ENCODE assay signal across 37 cellular contexts in genomic region chrX:111917591-111917990, GRCh38. TPM values are rescaled to one million over a fixed set of nuclear protein-coding genes. Genes with fewer than 3 reads are reported as not detected.
"Had no signal": no experiment of that assay in that cellular context is flagged by ENCODE, and none has a peak within 500 bp of the region (broad histone marks: within the 10 kb centered on the region; RNA-seq: fewer than 3 reads in every experiment).

No MANE protein-coding gene starts in this region.

- DNase-seq: activated CD4-positive, alpha-beta T cell treated with anti-CD3 and anti-CD28 coated beads, Interleukin-2, amount 10 ng/mL, durations not matched to agents 24 days and 14 days; activated CD4-positive, alpha-beta T cell treated with anti-CD3 and anti-CD28 coated beads, Interleukin-2, amount 50 U/mL, for 4 hours; activated CD8-positive, alpha-beta T cell treated with anti-CD3 and anti-CD28 coated beads for 36 hours; activated effector memory CD4-positive, alpha-beta T cell treated with anti-CD3 and anti-CD28 coated beads, Interleukin-2, amount 50 U/mL, for 16 hours; activated naive CD4-positive, alpha-beta T cell; activated naive CD4-positive, alpha-beta T cell treated with anti-CD3 and anti-CD28 coated beads, Interleukin-2, amount 50 U/mL, for 16 hours; activated naive CD8-positive, alpha-beta T cell treated with anti-CD3 and anti-CD28 coated beads, Interleukin-2, amount 10 ng/mL, durations not matched to agents 7 days and 5 days; activated T-cell treated with anti-CD3 and anti-CD28 coated beads, Interleukin-2, amount 50 U/mL, for 1 hour; activated T-cell treated with anti-CD3 and anti-CD28 coated beads, Interleukin-2, amount 50 U/mL, for 72 hours; central memory CD4-positive, alpha-beta T cell; Karpas-422; KBM-7; MG63; MV-4-11; NCI-H1092; NCI-H1436 treated with DMSO at 0.1 percent for 48 hours; NCI-H1694 treated with DMSO at 0.1 percent for 48 hours; NCI-H2081; NCI-H345; NCI-H510A; NCI-H526; NCI-H748 treated with DMSO at 0.1 percent for 48 hours; NK-92 treated with Interleukin-12 subunit alpha and Interleukin-12 subunit beta, amount 100 ng/mL, for 24 hours; Right ventricle myocardium superior; SJCRH30; T1000 had no signal

- H3K9me3 Mint-ChIP-seq: activated CD4-positive, alpha-beta T cell treated with anti-CD3 and anti-CD28 coated beads, Interleukin-2, amount 10 ng/mL, durations not matched to agents 24 days and 14 days; activated CD8-positive, alpha-beta T cell treated with anti-CD3 and anti-CD28 coated beads for 36 hours; activated naive CD8-positive, alpha-beta T cell treated with anti-CD3 and anti-CD28 coated beads, Interleukin-2, amount 10 ng/mL, durations not matched to agents 7 days and 5 days; activated T-cell treated with anti-CD3 and anti-CD28 coated beads, Interleukin-2, amount 50 U/mL, for 72 hours had no signal

- H3K4me2 ChIP-seq: PC-9 had no signal

- H3K27ac ChIP-seq: adrenal gland, PC-9, SJCRH30, SK-N-MC had no signal

- FAIRE-seq: TTC549 had no signal

- H3K4me3 Mint-ChIP-seq: activated CD4-positive, alpha-beta T cell treated with anti-CD3 and anti-CD28 coated beads, Interleukin-2, amount 10 ng/mL, durations not matched to agents 24 days and 14 days; activated CD8-positive, alpha-beta T cell treated with anti-CD3 and anti-CD28 coated beads for 36 hours; activated naive CD8-positive, alpha-beta T cell treated with anti-CD3 and anti-CD28 coated beads, Interleukin-2, amount 10 ng/mL, durations not matched to agents 7 days and 5 days; activated T-cell treated with anti-CD3 and anti-CD28 coated beads, Interleukin-2, amount 50 U/mL, for 72 hours; activated T-helper 17 cell treated with anti-CD3 and anti-CD28 coated beads, Interleukin-2, amount 50 U/mL, for 72 hours; brain had no signal

- H2AFZ ChIP-seq: PC-9 had no signal

- H3K27me3 ChIP-seq: MG63, SJCRH30 had no signal

- ATAC-seq: activated CD8-positive, alpha-beta T cell treated with anti-CD3 and anti-CD28 coated beads for 36 hours; activated T-cell treated with anti-CD3 and anti-CD28 coated beads, Interleukin-2, amount 50 U/mL, for 72 hours; activated T-helper 17 cell treated with anti-CD3 and anti-CD28 coated beads, Interleukin-2, amount 50 U/mL, for 72 hours had no signal

- H3K36me3 Mint-ChIP-seq: activated naive CD8-positive, alpha-beta T cell treated with anti-CD3 and anti-CD28 coated beads, Interleukin-2, amount 10 ng/mL, durations not matched to agents 7 days and 5 days; brain had no signal

- H3K4me1 ChIP-seq: adrenal gland, SJCRH30 had no signal

- H3K36me3 ChIP-seq: adrenal gland, MG63, SJCRH30 had no signal

- H3K9me3 ChIP-seq: adrenal gland, MG63, SJCRH30 had no signal

- H3K4me1 Mint-ChIP-seq: activated CD4-positive, alpha-beta T cell treated with anti-CD3 and anti-CD28 coated beads, Interleukin-2, amount 10 ng/mL, durations not matched to agents 24 days and 14 days; activated naive CD8-positive, alpha-beta T cell treated with anti-CD3 and anti-CD28 coated beads, Interleukin-2, amount 10 ng/mL, durations not matched to agents 7 days and 5 days; activated T-helper 17 cell treated with anti-CD3 and anti-CD28 coated beads, Interleukin-2, amount 50 U/mL, for 72 hours had no signal

- H3K27ac Mint-ChIP-seq: activated CD4-positive, alpha-beta T cell treated with anti-CD3 and anti-CD28 coated beads, Interleukin-2, amount 10 ng/mL, durations not matched to agents 24 days and 14 days; activated CD8-positive, alpha-beta T cell treated with anti-CD3 and anti-CD28 coated beads for 36 hours; activated naive CD8-positive, alpha-beta T cell treated with anti-CD3 and anti-CD28 coated beads, Interleukin-2, amount 10 ng/mL, durations not matched to agents 7 days and 5 days; activated T-cell treated with anti-CD3 and anti-CD28 coated beads, Interleukin-2, amount 50 U/mL, for 72 hours; activated T-helper 17 cell treated with anti-CD3 and anti-CD28 coated beads, Interleukin-2, amount 50 U/mL, for 72 hours; brain had no signal

- H3K4me3 ChIP-seq: adrenal gland, MG63, PC-9, SJCRH30, SK-N-MC had no signal

- H3K27me3 Mint-ChIP-seq: activated CD4-positive, alpha-beta T cell treated with anti-CD3 and anti-CD28 coated beads, Interleukin-2, amount 10 ng/mL, durations not matched to agents 24 days and 14 days; activated CD8-positive, alpha-beta T cell treated with anti-CD3 and anti-CD28 coated beads for 36 hours; activated naive CD8-positive, alpha-beta T cell treated with anti-CD3 and anti-CD28 coated beads, Interleukin-2, amount 10 ng/mL, durations not matched to agents 7 days and 5 days; activated T-helper 17 cell treated with anti-CD3 and anti-CD28 coated beads, Interleukin-2, amount 50 U/mL, for 72 hours; brain had no signal

RNA-seq across cellular contexts. Expression of gene TRPC5OS, which starts 41.6 kb away (rescaled TPM):
- total RNA-seq: activated CD4-positive, alpha-beta T cell treated with anti-CD3 and anti-CD28 coated beads, Interleukin-2, amount 10 ng/mL, durations not matched to agents 24 days and 14 days; activated CD8-positive, alpha-beta memory T cell treated with anti-CD3 and anti-CD28 coated beads for 36 hours; activated CD8-positive, alpha-beta T cell treated with anti-CD3 and anti-CD28 coated beads for 36 hours; activated naive CD8-positive, alpha-beta T cell treated with anti-CD3 and anti-CD28 coated beads, Interleukin-2, amount 10 ng/mL, durations not matched to agents 7 days and 5 days; activated T-cell treated with anti-CD3 and anti-CD28 coated beads, Interleukin-2, amount 50 U/mL, for 72 hours; activated T-helper 17 cell treated with anti-CD3 and anti-CD28 coated beads, Interleukin-2, amount 50 U/mL, for 72 hours; adrenal gland; cerebellum; OCI-LY7; PC-9; Right ventricle myocardium superior; SJCRH30; T-helper 1 cell treated with Interleukin-12 subunit alpha and Interleukin-12 subunit beta and Interleukin-4 antibody, amounts not matched to agents 30 ng/mL and 1 ng/mL, for 36 hours; T-helper 2 cell treated with Interferon-gamma antibody and Interleukin-4, amounts not matched to agents 100 ng/mL and 5 ng/mL, for 36 hours had no signal
